In genomic region chr7:25860206-25860881, GRCh38 we compare ENCODE assay signal across 1 cellular context.
TF ChIP-seq lines count a peak whose summit lies in the region.

No MANE protein-coding gene starts in this region.

TF ChIP-seq in H1, 55 proteins besides CTCF, POLR2A, EP300 and RAD21:
- TF ChIP-seq ZNF274 (IDR thresholded peaks at IDR 0.05; ENCODE audit: borderline replicate concordance, extremely low read depth, low read length): no peak
- TF ChIP-seq SIRT6 (IDR thresholded peaks at IDR 0.05; ENCODE audit: low read length): no peak
- no peak for TF ChIP-seq CHD2 (IDR thresholded peaks at IDR 0.05; ENCODE audit: low read length)
- no peak for TF ChIP-seq CREB1 (IDR thresholded peaks at IDR 0.05)
- no peak for TF ChIP-seq EGR1 (IDR thresholded peaks at IDR 0.05; ENCODE audit: borderline replicate concordance, low read depth, low read length)
- no peak for TF ChIP-seq BCL11A (IDR thresholded peaks at IDR 0.05; ENCODE audit: low read depth in 2 of 2, low read length in 2 of 2)
- 0 out of 2 replicates have a peak, but pooled peaks have one; percentile 26 for TF ChIP-seq TCF12 (IDR thresholded peaks at IDR 0.05; ENCODE audit: low read depth, low read length)
- TF ChIP-seq KDM5A (IDR thresholded peaks at IDR 0.05; ENCODE audit: low read length): no peak
- TF ChIP-seq YY1 (IDR thresholded peaks at IDR 0.05; ENCODE audit: low read depth, low read length): no peak
- no peak for TF ChIP-seq KDM1A (IDR thresholded peaks at IDR 0.05; ENCODE audit: borderline replicate concordance, low read length)
- no peak for TF ChIP-seq BACH1 (IDR thresholded peaks at IDR 0.05; ENCODE audit: low read length)
- no peak for TF ChIP-seq NANOG (IDR thresholded peaks at IDR 0.05; ENCODE audit: insufficient read depth, low read depth, low read length, poor library complexity, severe bottlenecking)
- TF ChIP-seq TBP (IDR thresholded peaks at IDR 0.05; ENCODE audit: low read depth, low read length): no peak
- TF ChIP-seq CHD1 (IDR thresholded peaks at IDR 0.05; ENCODE audit: low read depth, low read length): no peak
- TF ChIP-seq EZH2 (IDR thresholded peaks at IDR 0.05; ENCODE audit: low read depth, low read length, severe bottlenecking): peak; percentile 88
- no peak for TF ChIP-seq BRCA1 (IDR thresholded peaks at IDR 0.05; ENCODE audit: low read depth, low read length)
- no peak for TF ChIP-seq HDAC6 (IDR thresholded peaks at IDR 0.05; ENCODE audit: low read depth, low read length)
- TF ChIP-seq RNF2 (IDR thresholded peaks at IDR 0.05; ENCODE audit: borderline replicate concordance, low read depth, low read length, missing control alignments, poor library complexity, severe bottlenecking): peak; percentile 98
- peak; percentile 95 for TF ChIP-seq SUZ12 (IDR thresholded peaks at IDR 0.05; ENCODE audit: low read length)
- no peak for TF ChIP-seq CEBPB (IDR thresholded peaks at IDR 0.05; ENCODE audit: low read depth, low read length)
- TF ChIP-seq CHD7 (IDR thresholded peaks at IDR 0.05; ENCODE audit: insufficient replicate concordance, low read length): no peak
- TF ChIP-seq POLR2AphosphoS5 (IDR thresholded peaks at IDR 0.05; ENCODE audit: low read depth, low read length): no peak
- peak; percentile 93; the same call in 1 of the 2 replicates for TF ChIP-seq CBX8 (IDR thresholded peaks at IDR 0.05; ENCODE audit: borderline replicate concordance, low read depth, low read length)
